In genomic region chr11:74465291-74465708, GRCh38 we compare ENCODE assay signal across 1 cellular context.
A peak's percentile ranks its signal among the peaks of the same experiment; 100 is the strongest.
TF ChIP-seq lines count a peak whose summit lies in the region.

No MANE protein-coding gene starts in this region.

TF ChIP-seq in K562, 482 proteins besides CTCF, POLR2A, EP300 and RAD21:
- TF ChIP-seq ZNF57 (CRISPR knock-in tag; IDR thresholded peaks at IDR 0.05) (no peak), GATA2 (CRISPR knock-in tag; IDR thresholded peaks at IDR 0.05) (0 out of 2 replicates have a peak, but pooled peaks have one; percentile 27), ZNF217 (CRISPR knock-in tag; IDR thresholded peaks at IDR 0.05) (no peak), CEBPZ (IDR thresholded peaks at IDR 0.05; ENCODE audit: borderline replicate concordance, low read depth, low read length) (no peak), CHCHD3 (CRISPR knock-in tag; IDR thresholded peaks at IDR 0.05) (no peak), ZNF695 (CRISPR knock-in tag; IDR thresholded peaks at IDR 0.05) (no peak), ZNF232 (CRISPR knock-in tag; IDR thresholded peaks at IDR 0.05) (no peak), ETS1 (conservative IDR thresholded peaks at IDR 0.05; ENCODE audit: control insufficient read depth, low read depth, low read length) (no peak), ZNF23 (CRISPR knock-in tag; IDR thresholded peaks at IDR 0.05) (no peak), ZBTB43 (CRISPR knock-in tag; IDR thresholded peaks at IDR 0.05) (no peak), TCF7 (IDR thresholded peaks at IDR 0.05; ENCODE audit: borderline replicate concordance) (0 out of 2 replicates have a peak, but pooled peaks have one; percentile 49), CTBP1 (IDR thresholded peaks at IDR 0.05; ENCODE audit: borderline replicate concordance) (peak; percentile 62; the same call in 1 of the 2 replicates), MAFF (IDR thresholded peaks at IDR 0.05; ENCODE audit: low read length) (no peak), FOS (IDR thresholded peaks at IDR 0.05; ENCODE audit: extremely low read depth, insufficient read length) (no peak), FUS (optimal IDR thresholded peaks at IDR 0.05; ENCODE audit: low read depth, low read length) (no peak), SIN3B (IDR thresholded peaks at IDR 0.05; ENCODE audit: low read depth) (no peak), STAT6 (CRISPR knock-in tag; IDR thresholded peaks at IDR 0.05) (no peak), POLR3A (IDR thresholded peaks at IDR 0.05; ENCODE audit: borderline replicate concordance, extremely low read depth, insufficient read depth, insufficient read length) (no peak), EGR1 (conservative IDR thresholded peaks at IDR 0.05) (peak; percentile 47), MEF2A (IDR thresholded peaks at IDR 0.05; ENCODE audit: control insufficient read depth, low read depth, low read length) (no peak), ELF4 (CRISPR knock-in tag; IDR thresholded peaks at IDR 0.05) (no peak), ZNF316 (IDR thresholded peaks at IDR 0.05) (no peak), ESRRA (IDR thresholded peaks at IDR 0.05; ENCODE audit: borderline replicate concordance, low read depth) (peak; percentile 32; the same call in 1 of the 2 replicates), ZNF431 (CRISPR knock-in tag; IDR thresholded peaks at IDR 0.05) (no peak), ZBTB49 (CRISPR knock-in tag; IDR thresholded peaks at IDR 0.05; ENCODE audit: borderline replicate concordance) (0 out of 2 replicates have a peak, but pooled peaks have one; percentile 60), CHD1 (IDR thresholded peaks at IDR 0.05; ENCODE audit: low read length) (no peak)
